8 cellular contexts compared by ENCODE assay signal in genomic region chr15:25862469-25863066, GRCh38. TPM values are rescaled to one million over a fixed set of nuclear protein-coding genes. Genes with fewer than 3 reads are reported as not detected.
DNase-seq lines count a peak whose midpoint lies in the region; ATAC-seq, FAIRE-seq and TF ChIP-seq lines count a peak whose summit lies in the region.

No MANE protein-coding gene starts in this region.

- peaks cover 42% of the 10 kb centered on the region for H3K36me3 ChIP-seq in SJSA1
- no peaks in the 10 kb centered on the region for H3K36me3 ChIP-seq in bronchial epithelial cell (ENCODE audit: control insufficient read depth, insufficient read depth, low read length)

- WGBS in lower leg skin, 2 donors = 0% methylated on average over 7 to 22 of the region's 62 CpGs

- POLR2A ChIA-PET in AG04450 (lab: Yijun Ruan, JAX) = no interaction called here

- peak; percentile 41 for ATAC-seq in stimulated activated naive CD8-positive, alpha-beta T cell treated with anti-CD3 and anti-CD28 coated beads, Interleukin-15, Interleukin-2, amounts not matched to agents 100 U/mL and 50 U/mL, for 24 hours

- CTCF ChIA-PET in AG04450 (lab: Charles Lee) = interaction anchor here (0.7 to 1.2 kb wide), 2 partner anchors 24 to 69 kb away, joined by 3 read pairs; no protein-coding TSS in a partner anchor

- H3K4me1 ChIP-seq in SJSA1 (replicated peaks) = peaks cover 45% of the 10 kb centered on the region

- H3K27ac ChIP-seq in AG04450 (ENCODE audit: low read depth, low read length) (no peak overlapping the region), SJSA1 (peak overlapping the region; percentile 56)

- no peak for TF ChIP-seq POLR2A in lower leg skin (IDR thresholded peaks at IDR 0.05)

- H3K9me3 ChIP-seq in AG04450 (ENCODE audit: control insufficient read depth, insufficient read depth, low read length) (no peaks in the 10 kb centered on the region; the same call in 1 of the 2 replicates), SJSA1 (replicated peaks) (0 out of 2 replicates have a peak, but pooled peaks cover 2% of the 10 kb centered on the region)

- FAIRE-seq in bronchial epithelial cell (lab: Jason Lieb, UNC) (no peak), frontal cortex (lab: Jason Lieb, UNC) (no peak)

- intact Hi-C loops in lower leg skin (cut with DNase I; ENCODE audit: low total_unique reads) = no loop called here

- DNase-seq in AG04450 (ENCODE audit: low read depth, low spot score) = no peak
- peak in 1 of 2 experiments; percentile 61 for DNase-seq in SJSA1 (ENCODE audit: low read depth in 1 of 2, low spot score in 2 of 2)
- peak; percentile 17 for DNase-seq in bronchial epithelial cell (ENCODE audit: low read depth)
- DNase-seq in lower leg skin (ENCODE audit: low spot score in 2 of 2) = peak in 1 of 2 donors; percentile 87
- DNase-seq in stimulated activated naive CD8-positive, alpha-beta T cell treated with anti-CD3 and anti-CD28 coated beads, Interleukin-15, Interleukin-2, amounts not matched to agents 100 U/mL and 50 U/mL, for 24 hours = peak; percentile 54
- no peak for DNase-seq in frontal cortex (ENCODE audit: low spot score in 2 of 2)
- DNase-seq in ecto neural progenitor cell (ENCODE audit: low spot score) = no peak
- no peak for DNase-seq in NCI-H345 treated with DMSO at 0.1 percent for 48 hours (lab: John Stamatoyannopoulos, UW; ENCODE audit: unreplicated experiment)

- H3K27me3 ChIP-seq in AG04450 (ENCODE audit: control insufficient read depth, insufficient read depth, low read length) (no peaks in the 10 kb centered on the region), SJSA1 (replicated peaks) (no peaks in the 10 kb centered on the region), bronchial epithelial cell (ENCODE audit: control insufficient read depth, insufficient read depth, low read length) (peaks cover 5% of the 10 kb centered on the region)

- TF ChIP-seq CTCF in AG04450 (IDR thresholded peaks at IDR 0.05; ENCODE audit: low read depth, low read length) (0 out of 2 replicates have a peak, but pooled peaks have one; percentile 3), bronchial epithelial cell (IDR thresholded peaks at IDR 0.05; ENCODE audit: insufficient read depth, low read length, severe bottlenecking) (no peak), lower leg skin (IDR thresholded peaks at IDR 0.05) (no peak)

- H3K4me3 ChIP-seq in AG04450 (ENCODE audit: low read depth, low read length) (peak overlapping the region; percentile 73), SJSA1 (peak overlapping the region; percentile 93), bronchial epithelial cell (ENCODE audit: low read depth, low read length) (peak overlapping the region; percentile 43), lower leg skin (ENCODE audit: low read depth, poor library complexity, severe bottlenecking) (peak overlapping the region; percentile 26)

RNA-seq across cellular contexts. Expression of gene ATP10A, which starts 0.6 kb away (rescaled TPM):
- polyA plus RNA-seq in AG04450 (2011; rRNA removed) = 3.5 and 3.9 TPM in 2 replicates
- polyA minus RNA-seq in AG04450 (2011; rRNA and poly(A)+ RNA removed) = 7.0 and 8.5 TPM in 2 replicates
- total RNA-seq in SJSA1 (2014; rRNA removed; shearing (Covaris generic)) = 18.1 and 31.3 TPM in 2 replicates
- total RNA-seq in bronchial epithelial cell = 0.26 and 1.8 TPM in 2 replicates
- 1 to 10 TPM; 1.6 to 8.2 (median 3.7) TPM for total RNA-seq in lower leg skin
- 0.82 TPM for total RNA-seq in frontal cortex

Comparison
In these comparisons a context has a peak if more than half of its experiments do, and no peak if none do; other contexts are left out.
1. DNase-seq: peak in bronchial epithelial cell (single experiment) and stimulated activated naive CD8-positive, alpha-beta T cell treated with anti-CD3 and anti-CD28 coated beads, Interleukin-15, Interleukin-2, amounts not matched to agents 100 U/mL and 50 U/mL, for 24 hours (single experiment); none in AG04450 (single experiment), frontal cortex (0 of 2), ecto neural progenitor cell (single experiment) and NCI-H345 treated with DMSO at 0.1 percent for 48 hours (single experiment).
2. H3K4me3 ChIP-seq: peak in every context shown above with its lines; median percentile 93 in SJSA1; 73 in AG04450; 43 in bronchial epithelial cell; 26 in lower leg skin.